ENCODE assay signal across 13 cellular contexts in genomic region chr1:145959333-145959732, GRCh38. TPM values are rescaled to one million over a fixed set of nuclear protein-coding genes. Genes with fewer than 3 reads are reported as not detected.
DNase-seq lines count a peak whose midpoint lies in the region; ATAC-seq, FAIRE-seq and TF ChIP-seq lines count a peak whose summit lies in the region.
"Had no signal": no experiment of that assay in that cellular context is flagged by ENCODE, and none has a peak within 500 bp of the region (broad histone marks: within the 10 kb centered on the region; RNA-seq: fewer than 3 reads in every experiment).

No MANE protein-coding gene starts in this region.

- no peak overlapping the region for H3K9ac ChIP-seq in OCI-LY1 (ENCODE audit: low read length)
- no peak overlapping the region for H3K9ac ChIP-seq in skeletal muscle tissue (ENCODE audit: low read depth in 1 of 3, low read length in 3 of 3)

- H3K4me2 ChIP-seq in OCI-LY1 (ENCODE audit: low read length): peak overlapping the region; percentile 75; the same call in 1 of the 2 replicates

- H3K4me3 Mint-ChIP-seq in T-helper 2 cell treated with Interferon-gamma antibody and Interleukin-4, amounts not matched to agents 5 μg/mL and 100 μg/mL, for 36 hours: peak overlapping the region; percentile 28

- TF ChIP-seq CTCF in OCI-LY1 (IDR thresholded peaks at IDR 0.05; ENCODE audit: low read length) (no peak), dorsolateral prefrontal cortex (IDR thresholded peaks at IDR 0.05 in 54 of 56, conservative IDR thresholded peaks at IDR 0.05 in 2 of 56; ENCODE audit: low read depth in 1 of 56, partially characterized antibody in 56 of 56) (no peak)

- 0 out of 2 replicates have a peak, but pooled peaks cover 6% of the 10 kb centered on the region for H3F3A ChIP-seq in OCI-LY1 (ENCODE audit: insufficient read depth, low read length)

- no peaks in the 10 kb centered on the region for H3K27me3 Mint-ChIP-seq in T-helper 2 cell treated with Interferon-gamma antibody and Interleukin-4, amounts not matched to agents 5 μg/mL and 100 μg/mL, for 36 hours (ENCODE audit: low read depth)

- H3K4me1 ChIP-seq in OCI-LY1 (ENCODE audit: insufficient read depth, low read length, severe bottlenecking) (peaks cover 84% of the 10 kb centered on the region), skeletal muscle tissue (ENCODE audit: control insufficient read depth in 3 of 3, insufficient read depth in 3 of 3, low read length in 3 of 3) (peaks cover 79 to 81% (median 81%) of the 10 kb centered on the region in 3 donors)
- H3K4me1 ChIP-seq in effector memory CD4-positive, alpha-beta T cell (ENCODE audit: control insufficient read depth, insufficient read depth, low read length, poor library complexity, severe bottlenecking): peaks cover 42% of the 10 kb centered on the region

- DNase-seq in T-helper 2 cell treated with Interferon-gamma antibody and Interleukin-4, amounts not matched to agents 5 μg/mL and 100 μg/mL, for 36 hours (ENCODE audit: low spot score): no peak
- DNase-seq in T-helper 2 cell: no peak
- no peak for DNase-seq in dorsolateral prefrontal cortex
- DNase-seq in effector memory CD4-positive, alpha-beta T cell: no peak
- DNase-seq in H54 (ENCODE audit: insufficient read length, low spot score): no peak
- DNase-seq: activated CD4-positive, alpha-beta T cell treated with anti-CD3 and anti-CD28 coated beads, Interleukin-2, amount 10 ng/mL, durations not matched to agents 7 days and 5 days; stimulated activated CD4-positive, alpha-beta T cell treated with anti-CD3 and anti-CD28 coated beads, Interleukin-12 subunit alpha, Interleukin-12 subunit beta, amount 100 ng/mL, for 4 hours had no signal

- ATAC-seq in activated CD4-positive, CD25-positive, alpha-beta regulatory T cell treated with anti-CD3 and anti-CD28 coated beads, Interleukin-2, amount 50 U/mL, for 24 hours: no peak
- ATAC-seq: A549, esophagus mucosa, GM12878 had no signal

- peaks cover 71% of the 10 kb centered on the region for H3K4me1 Mint-ChIP-seq in T-helper 2 cell treated with Interferon-gamma antibody and Interleukin-4, amounts not matched to agents 5 μg/mL and 100 μg/mL, for 36 hours (ENCODE audit: low read depth)

- H3K9me3 ChIP-seq in OCI-LY1 (ENCODE audit: low read length) (no peaks in the 10 kb centered on the region), skeletal muscle tissue (ENCODE audit: control insufficient read depth in 3 of 3, low read length in 3 of 3) (no peaks in the 10 kb centered on the region)
- H3K9me3 ChIP-seq in effector memory CD4-positive, alpha-beta T cell (ENCODE audit: control insufficient read depth, low read length): no peaks in the 10 kb centered on the region
- H3K9me3 ChIP-seq: A549 had no signal

- no peaks in the 10 kb centered on the region; the same call in 1 of the 2 replicates for H3K79me2 ChIP-seq in OCI-LY1 (ENCODE audit: insufficient read depth, low read length)

- H4K20me1 ChIP-seq in OCI-LY1 (ENCODE audit: insufficient read depth, low read length): no peaks in the 10 kb centered on the region

- no peak overlapping the region for H2AFZ ChIP-seq in OCI-LY1 (ENCODE audit: low read length)

- H3K36me3 ChIP-seq in OCI-LY1 (ENCODE audit: insufficient read depth, low read length) (peaks cover 6% of the 10 kb centered on the region; the same call in 1 of the 2 replicates), skeletal muscle tissue (ENCODE audit: control insufficient read depth in 3 of 3, insufficient read depth in 3 of 3, low read length in 3 of 3) (no peaks in the 10 kb centered on the region)
- H3K36me3 ChIP-seq in effector memory CD4-positive, alpha-beta T cell (ENCODE audit: control insufficient read depth, insufficient read depth, low read length): no peaks in the 10 kb centered on the region

- no peaks in the 10 kb centered on the region for H3K9me2 ChIP-seq in OCI-LY1 (ENCODE audit: low read depth, low read length)

- no peaks in the 10 kb centered on the region for H3K9me3 Mint-ChIP-seq in T-helper 2 cell treated with Interferon-gamma antibody and Interleukin-4, amounts not matched to agents 5 μg/mL and 100 μg/mL, for 36 hours
- H3K9me3 Mint-ChIP-seq: activated CD4-positive, alpha-beta T cell treated with anti-CD3 and anti-CD28 coated beads, Interleukin-2, amount 10 ng/mL, durations not matched to agents 7 days and 5 days had no signal

- H3K27ac ChIP-seq in OCI-LY1 (ENCODE audit: low read depth, low read length, poor library complexity, severe bottlenecking) (peak overlapping the region; percentile 67), dorsolateral prefrontal cortex (peak overlapping the region in 48 of 59 donors; percentile 3 to 99 (median 95)), skeletal muscle tissue (ENCODE audit: low read depth, low read length) (peak overlapping the region; percentile 14)
- no peak overlapping the region for H3K27ac ChIP-seq in effector memory CD4-positive, alpha-beta T cell (ENCODE audit: insufficient read depth, low read length, poor library complexity, severe bottlenecking)

- FAIRE-seq in H54 (lab: Jason Lieb, UNC): no peak
- FAIRE-seq: A549, GM12878 had no signal

- no peak overlapping the region for H3K27ac Mint-ChIP-seq in T-helper 2 cell treated with Interferon-gamma antibody and Interleukin-4, amounts not matched to agents 5 μg/mL and 100 μg/mL, for 36 hours
- H3K27ac Mint-ChIP-seq: activated CD4-positive, alpha-beta T cell treated with anti-CD3 and anti-CD28 coated beads, Interleukin-2, amount 10 ng/mL, durations not matched to agents 7 days and 5 days had no signal

- H3K36me3 Mint-ChIP-seq in T-helper 2 cell treated with Interferon-gamma antibody and Interleukin-4, amounts not matched to agents 5 μg/mL and 100 μg/mL, for 36 hours (ENCODE audit: low read depth): peaks cover 3% of the 10 kb centered on the region

- H3K4me3 ChIP-seq in OCI-LY1 (ENCODE audit: low read depth, low read length, poor library complexity, severe bottlenecking) (no peak overlapping the region), dorsolateral prefrontal cortex (peak overlapping the region in 21 of 59 donors; percentile 10 to 91 (median 81)), skeletal muscle tissue (ENCODE audit: low read length in 3 of 3) (no peak overlapping the region)
- no peak overlapping the region for H3K4me3 ChIP-seq in effector memory CD4-positive, alpha-beta T cell (ENCODE audit: insufficient read depth, low read depth, low read length, poor library complexity, severe bottlenecking)
- H3K4me3 ChIP-seq: GM12878 had no signal

- H3K27me3 ChIP-seq in OCI-LY1 (ENCODE audit: insufficient read depth, low read length) (no peaks in the 10 kb centered on the region), dorsolateral prefrontal cortex (no peaks in the 10 kb centered on the region), skeletal muscle tissue (ENCODE audit: control insufficient read depth in 3 of 3, insufficient read depth in 3 of 3, low read length in 3 of 3) (no peaks in the 10 kb centered on the region)
- no peaks in the 10 kb centered on the region for H3K27me3 ChIP-seq in effector memory CD4-positive, alpha-beta T cell (replicated peaks; ENCODE audit: control insufficient read depth, insufficient read depth, low read length, poor library complexity, severe bottlenecking)

- intact Hi-C loops in dorsolateral prefrontal cortex (cut with DNase I): loop anchor here (2.0 kb wide), 2 partner anchors 33 to 41 kb away; partner anchors contain the start of genes RBM8A (in 2 of the 2) and PEX11B (in 1 of the 2)

- TF ChIP-seq POLR2A in H54 (IDR thresholded peaks at IDR 0.05; ENCODE audit: low read depth, low read length): no peak

RNA-seq across cellular contexts. Expression of gene LIX1L, which starts 1.5 kb away (rescaled TPM):
- total RNA-seq in dorsolateral prefrontal cortex: 10 to 100 TPM; 10.5 to 32.8 (median 17.8) TPM
- total RNA-seq in skeletal muscle tissue: 16.2 TPM

RNA-seq across cellular contexts. Expression of gene ANKRD34A, which starts 5.0 kb away (rescaled TPM):
- total RNA-seq in dorsolateral prefrontal cortex: 10 to 100 TPM; 13.4 to 48.3 (median 29.4) TPM
- total RNA-seq in skeletal muscle tissue: under 0.01 TPM

RNA-seq across cellular contexts. Expression of gene POLR3GL, which starts 5.2 kb away (rescaled TPM):
- total RNA-seq in dorsolateral prefrontal cortex: 10 to 100 TPM; 13.1 to 24.6 (median 19.0) TPM
- total RNA-seq in skeletal muscle tissue: 17.7 TPM

RNA-seq across cellular contexts. Expression of gene RBM8A, which starts 32.0 kb away (rescaled TPM):
- total RNA-seq in dorsolateral prefrontal cortex (100 to 1,000 TPM in 24 of 120 experiments, 10 to 100 TPM in 96; 68.5 to 111 (median 91.1) TPM), skeletal muscle tissue (36.5 TPM)

RNA-seq across cellular contexts. Expression of gene TXNIP, which starts 37.0 kb away (rescaled TPM):
- total RNA-seq in dorsolateral prefrontal cortex (100 to 1,000 TPM in 98 of 120 experiments, 10 to 100 TPM in 22; 36.4 to 580 (median 158) TPM), skeletal muscle tissue (536 TPM)

Comparison
In these comparisons a context has a peak if more than half of its experiments do, and no peak if none do; other contexts are left out.
1. RNA of gene ANKRD34A, which starts 5.0 kb away (total RNA-seq): 13.4 to 48.3 TPM in dorsolateral prefrontal cortex; under 0.01 TPM in skeletal muscle tissue (single experiment); every median in the first group is over 10 times any median in the second.